9 cellular contexts compared by ENCODE assay signal in the genomic region with DNA sequence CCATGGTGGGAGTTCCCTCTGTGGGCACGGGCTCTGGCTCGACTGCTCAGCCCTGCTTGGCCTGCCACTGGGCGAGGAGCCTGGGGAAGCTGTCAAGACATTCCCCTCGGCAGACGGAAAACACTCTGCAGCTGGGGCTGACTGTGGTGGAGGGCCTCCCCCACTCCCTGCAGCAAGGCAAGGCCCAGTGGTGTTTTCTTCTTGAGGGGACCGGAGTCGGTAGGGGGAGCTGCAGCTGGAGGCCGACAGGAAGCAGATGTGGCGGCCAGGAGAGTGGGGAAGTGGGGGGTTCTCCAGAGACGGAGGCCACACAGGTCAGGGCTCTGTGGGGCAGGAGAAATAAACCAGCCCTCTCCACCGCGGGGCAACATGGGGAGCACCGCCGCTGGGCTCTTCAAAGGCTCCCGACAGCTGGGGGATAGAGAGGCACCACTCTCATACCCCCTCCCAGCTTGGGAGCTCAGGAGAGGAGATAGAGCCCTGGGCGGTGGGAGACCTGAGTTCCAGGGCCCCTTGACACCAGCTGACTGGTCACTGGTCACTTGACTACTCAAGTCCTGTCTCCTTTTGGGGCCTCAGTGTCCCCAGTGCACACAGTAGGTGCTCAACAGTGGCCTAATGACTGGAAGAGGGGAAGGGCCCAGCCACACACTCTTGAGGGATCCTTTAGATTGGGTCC. TPM values are rescaled to one million over a fixed set of nuclear protein-coding genes. Genes with fewer than 3 reads are reported as not detected.
A peak's percentile ranks its signal among the peaks of the same experiment; 100 is the strongest.
DNase-seq lines count a peak whose midpoint lies in the region; ATAC-seq and TF ChIP-seq lines count a peak whose summit lies in the region.
"Had no signal": no experiment of that assay in that cellular context is flagged by ENCODE, and none has a peak within 500 bp of the region (broad histone marks: within the 10 kb centered on the region; RNA-seq: fewer than 3 reads in every experiment).

No MANE protein-coding gene starts in this region.

- TF ChIP-seq POLR2A in thyroid gland (IDR thresholded peaks at IDR 0.05) = no peak

- no peaks in the 10 kb centered on the region for H3K27me3 ChIP-seq in osteoblast (ENCODE audit: insufficient read depth, low read length)
- no peaks in the 10 kb centered on the region for H3K27me3 ChIP-seq in thyroid gland

- no peak overlapping the region for H2AFZ ChIP-seq in osteoblast (ENCODE audit: low read length)

- H3K4me1 ChIP-seq in osteoblast (ENCODE audit: insufficient read depth, low read length) (no peaks in the 10 kb centered on the region), thyroid gland (peaks cover 19 to 34% of the 10 kb centered on the region in 2 donors)

- no peak overlapping the region for H3K27ac ChIP-seq in osteoblast (ENCODE audit: low read depth, low read length)
- H3K27ac ChIP-seq in thyroid gland = no peak overlapping the region

- 78 to 82% methylated on average over 10 to 16 of the region's 16 CpGs for WGBS in thyroid gland, 2 donors

- intact Hi-C loops in thyroid gland (cut with DNase I) = no loop called here

- H3K4me3 ChIP-seq in osteoblast (ENCODE audit: insufficient read depth, low read length) (no peak overlapping the region), thyroid gland (replicated peaks in 1 of 3) (no peak overlapping the region)

- H4K20me1 ChIP-seq in osteoblast (ENCODE audit: insufficient read depth, low read length) = peaks cover 7% of the 10 kb centered on the region

- DNase-seq in CMK (ENCODE audit: low read depth) (peak; percentile 69), ecto neural progenitor cell (ENCODE audit: low spot score) (peak; percentile 41), osteoblast (ENCODE audit: insufficient read length, low spot score, missing footprints) (peak; percentile 65), inferior parietal cortex (ENCODE audit: extremely low spot score) (no peak), NCI-H1417 treated with DMSO at 0.1 percent for 48 hours (lab: John Stamatoyannopoulos, UW) (no peak), OCI-M1 (lab: John Stamatoyannopoulos, UW) (no peak), thyroid gland (no peak)
- DNase-seq: anterior cingulate cortex had no signal

- ATAC-seq in HG02938 (IDR thresholded peaks at IDR 0.05; ENCODE audit: unreplicated experiment) = peak; percentile 58

- H3K36me3 ChIP-seq in osteoblast (ENCODE audit: insufficient read depth, low read length) (peaks cover 34% of the 10 kb centered on the region), thyroid gland (peaks cover 3 to 4% of the 10 kb centered on the region in 2 donors)

- H3K79me2 ChIP-seq in osteoblast (ENCODE audit: insufficient read depth, low read length) = peaks cover 3% of the 10 kb centered on the region

- TF ChIP-seq CTCF in osteoblast (IDR thresholded peaks at IDR 0.05; ENCODE audit: extremely low read depth, low read depth, low read length) = no peak
- TF ChIP-seq CTCF in thyroid gland (IDR thresholded peaks at IDR 0.05) = no peak

- H3K4me2 ChIP-seq in osteoblast (ENCODE audit: insufficient read depth, low read length) = no peak overlapping the region

- H3K9me3 ChIP-seq in osteoblast (ENCODE audit: low read depth, low read length) (no peaks in the 10 kb centered on the region), thyroid gland (no peaks in the 10 kb centered on the region)

RNA-seq across cellular contexts. Expression of a gene that starts 43.4 kb away (rescaled TPM):
- total RNA-seq in osteoblast (37.7 and 39.1 TPM in 2 replicates), thyroid gland (10 to 100 TPM; 31.4 to 70.1 (median 52.3) TPM)

RNA-seq across cellular contexts. Expression of a gene that starts 54.7 kb away (rescaled TPM):
- 48.5 and 69.5 TPM in 2 replicates for total RNA-seq in osteoblast
- total RNA-seq in thyroid gland = 10 to 100 TPM; 25.4 to 48.8 (median 33.3) TPM

Comparison
In these comparisons a context has a peak if more than half of its experiments do, and no peak if none do; other contexts are left out.
1. DNase-seq: peak in CMK (single experiment), ecto neural progenitor cell (single experiment) and osteoblast (single experiment); none in inferior parietal cortex (single experiment), NCI-H1417 treated with DMSO at 0.1 percent for 48 hours (single experiment), OCI-M1 (single experiment) and thyroid gland (0 of 2).